In the genomic region with DNA sequence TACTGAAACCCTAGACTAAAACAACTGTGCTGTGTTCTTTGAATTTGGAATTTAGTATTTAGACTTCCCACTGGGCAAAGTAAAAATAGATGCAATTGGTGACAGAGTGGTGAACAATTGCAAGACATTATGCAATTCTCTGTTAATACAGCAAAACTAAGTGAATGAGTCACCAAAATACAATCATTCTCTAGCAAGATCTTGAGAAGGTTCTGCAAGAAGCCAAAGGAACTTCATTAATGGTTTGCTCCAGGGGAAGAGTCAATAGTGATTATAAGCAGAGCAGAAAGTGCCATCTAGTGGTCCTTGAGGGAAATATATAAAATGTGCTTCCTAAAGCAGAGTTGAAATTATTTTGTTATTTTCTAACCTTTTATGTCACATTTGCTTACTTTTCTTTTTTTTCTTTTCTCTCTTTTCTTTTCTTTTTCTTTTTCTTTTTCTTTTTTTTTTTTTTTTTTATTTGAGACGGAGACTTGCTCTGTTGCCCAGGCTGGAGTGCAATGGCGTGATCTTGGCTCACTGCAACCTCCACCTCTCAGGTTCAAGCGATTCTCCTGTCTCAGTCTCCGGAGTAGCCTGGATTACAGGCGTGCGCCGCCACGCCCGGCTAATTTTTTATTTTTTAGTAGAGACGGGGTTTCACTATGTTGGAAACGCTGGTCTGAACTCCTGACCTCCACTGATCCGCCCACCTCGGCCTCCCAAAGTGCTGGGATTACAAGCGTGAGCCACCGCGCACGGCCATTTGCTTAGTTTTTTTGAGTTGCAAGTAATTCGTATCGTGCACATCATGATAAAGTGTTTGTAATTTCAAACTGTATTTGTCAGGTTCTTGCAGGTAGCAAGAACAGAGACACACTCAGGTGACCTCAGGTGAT, we compare ENCODE assay signal across 8 cellular contexts.
DNase-seq lines count a peak whose midpoint lies in the region; ATAC-seq, FAIRE-seq and TF ChIP-seq lines count a peak whose summit lies in the region.

No MANE protein-coding gene starts in this region.

- CTCF ChIA-PET in activated naive CD4-positive, alpha-beta T cell treated with anti-CD3 and anti-CD28 coated beads for 36 hours (lab: Charles Lee): no interaction called here

- peaks cover 3% of the 10 kb centered on the region for H3K27me3 Mint-ChIP-seq in activated naive CD4-positive, alpha-beta T cell treated with anti-CD3 and anti-CD28 coated beads for 36 hours (ENCODE audit: low read depth)

- no peak overlapping the region for H3K4me3 Mint-ChIP-seq in activated naive CD4-positive, alpha-beta T cell treated with anti-CD3 and anti-CD28 coated beads for 36 hours

- no peak for TF ChIP-seq POLR2A in testis (IDR thresholded peaks at IDR 0.05)

- TF ChIP-seq CTCF in kidney (IDR thresholded peaks at IDR 0.05; ENCODE audit: borderline replicate concordance, extremely low read depth, insufficient read depth) (peak; percentile 68), testis (IDR thresholded peaks at IDR 0.05) (peak; percentile 39 to 72 (median 57))

- no peaks in the 10 kb centered on the region for H3K36me3 Mint-ChIP-seq in activated naive CD4-positive, alpha-beta T cell treated with anti-CD3 and anti-CD28 coated beads for 36 hours (ENCODE audit: low read depth)

- H3K27me3 ChIP-seq in testis: no peaks in the 10 kb centered on the region

- H3K4me3 ChIP-seq in kidney (ENCODE audit: low read length in 2 of 2) (peak overlapping the region in 1 of 2 donors; percentile 7), testis (no peak overlapping the region)

- FAIRE-seq in kidney (lab: Jason Lieb, UNC): peak; percentile 99

- H3K36me3 ChIP-seq in kidney (ENCODE audit: control insufficient read depth in 1 of 2, insufficient read depth in 2 of 2, low read length in 2 of 2) (no peaks in the 10 kb centered on the region), testis (ENCODE audit: low read depth, missing control alignments) (no peaks in the 10 kb centered on the region)

- H3K4me1 ChIP-seq in kidney (ENCODE audit: control insufficient read depth in 1 of 2, insufficient read depth in 1 of 2, low read depth in 1 of 2, low read length in 2 of 2): no peaks in the 10 kb centered on the region
- no peaks in the 10 kb centered on the region for H3K4me1 ChIP-seq in testis

- H3K27ac Mint-ChIP-seq in activated naive CD4-positive, alpha-beta T cell treated with anti-CD3 and anti-CD28 coated beads for 36 hours: no peak overlapping the region

- intact Hi-C loops in kidney (cut with DNase I) (no loop called here), testis (cut with DNase I; ENCODE audit: low total_unique reads) (loop anchor here (5.0 kb wide), 1 partner anchor 383 kb away; no protein-coding TSS in a partner anchor)
- intact Hi-C loops in activated naive CD4-positive, alpha-beta T cell treated with anti-CD3 and anti-CD28 coated beads for 36 hours (cut with micrococcal nuclease): loop anchor here (1.0 to 5.0 kb wide), 2 partner anchors 263 to 377 kb away; no protein-coding TSS in a partner anchor

- H3K27ac ChIP-seq in kidney (ENCODE audit: low read depth in 2 of 2, low read length in 2 of 2) (no peak overlapping the region), testis (no peak overlapping the region)

- DNase-seq in EL: peak; percentile 93
- DNase-seq in NCI-H82 treated with DMSO at 0.1 percent for 48 hours (lab: John Stamatoyannopoulos, UW; ENCODE audit: unreplicated experiment): peak; percentile 43
- DNase-seq in brain pericyte (ENCODE audit: low read depth, low spot score): peak; percentile 76
- DNase-seq in kidney: no peak
- DNase-seq in testis: no peak
- DNase-seq in activated naive CD4-positive, alpha-beta T cell treated with anti-CD3 and anti-CD28 coated beads for 36 hours: no peak

- H3K9me3 ChIP-seq in kidney (ENCODE audit: control insufficient read depth in 1 of 2, low read length in 2 of 2): no peaks in the 10 kb centered on the region
- H3K9me3 ChIP-seq in testis: no peaks in the 10 kb centered on the region

- H3K9ac ChIP-seq in kidney (ENCODE audit: low read length in 2 of 2): no peak overlapping the region

- 58% methylated on average over 19 of the region's 19 CpGs for WGBS in testis, 2 donors

- ATAC-seq in GM19468 (IDR thresholded peaks at IDR 0.05; ENCODE audit: extremely low read depth, unreplicated experiment) (peak; percentile 87), HG03469 (IDR thresholded peaks at IDR 0.05; ENCODE audit: unreplicated experiment) (peak; percentile 96)

- no peaks in the 10 kb centered on the region for H3K4me1 Mint-ChIP-seq in activated naive CD4-positive, alpha-beta T cell treated with anti-CD3 and anti-CD28 coated beads for 36 hours (ENCODE audit: low read depth)

- H3K9me3 Mint-ChIP-seq in activated naive CD4-positive, alpha-beta T cell treated with anti-CD3 and anti-CD28 coated beads for 36 hours: no peaks in the 10 kb centered on the region

Comparison
In these comparisons a context has a peak if more than half of its experiments do, and no peak if none do; other contexts are left out.
1. DNase-seq: peak in EL (single experiment), NCI-H82 treated with DMSO at 0.1 percent for 48 hours (single experiment) and brain pericyte (single experiment); none in kidney (single experiment), testis (single experiment) and activated naive CD4-positive, alpha-beta T cell treated with anti-CD3 and anti-CD28 coated beads for 36 hours (single experiment).